ENCODE assay signal across 29 cellular contexts in genomic region chr11:10236850-10237249, GRCh38.
"Had no signal": no experiment of that assay in that cellular context is flagged by ENCODE, and none has a peak within 500 bp of the region (broad histone marks: within the 10 kb centered on the region; RNA-seq: fewer than 3 reads in every experiment).

No MANE protein-coding gene starts in this region.

- H3K27me3 ChIP-seq: ascending aorta, brain microvascular endothelial cell, dorsolateral prefrontal cortex, foreskin keratinocyte, gastrocnemius medialis, heart left ventricle had no signal

- H3K4me1 Mint-ChIP-seq: activated CD4-positive, alpha-beta memory T cell treated with anti-CD3 and anti-CD28 coated beads, Interleukin-2, amount 10 ng/mL, durations not matched to agents 7 days and 5 days; activated CD4-positive, alpha-beta T cell treated with anti-CD3 and anti-CD28 coated beads for 36 hours; activated CD4-positive, alpha-beta T cell treated with anti-CD3 and anti-CD28 coated beads, Interleukin-2, amount 10 ng/mL, durations not matched to agents 24 days and 14 days; activated naive CD4-positive, alpha-beta T cell treated with anti-CD3 and anti-CD28 coated beads, Interleukin-2, amount 10 ng/mL, durations not matched to agents 7 days and 5 days; central memory CD8-positive, alpha-beta T cell; endodermal cell had no signal

- H3K4me1 ChIP-seq: ascending aorta had no signal

- H3K36me3 Mint-ChIP-seq: activated naive CD4-positive, alpha-beta T cell treated with anti-CD3 and anti-CD28 coated beads, Interleukin-2, amount 10 ng/mL, durations not matched to agents 7 days and 5 days; activated naive CD4-positive, alpha-beta T cell treated with anti-CD3 and anti-CD28 coated beads, Interleukin-2, amount 50 U/mL, for 72 hours had no signal

- H3K9me3 Mint-ChIP-seq: activated CD4-positive, alpha-beta memory T cell treated with anti-CD3 and anti-CD28 coated beads, Interleukin-2, amount 10 ng/mL, durations not matched to agents 7 days and 5 days; activated CD4-positive, alpha-beta T cell treated with anti-CD3 and anti-CD28 coated beads, Interleukin-2, amount 10 ng/mL, durations not matched to agents 24 days and 14 days; activated naive CD4-positive, alpha-beta T cell treated with anti-CD3 and anti-CD28 coated beads, Interleukin-2, amount 50 U/mL, for 72 hours; activated T-cell treated with anti-CD3 and anti-CD28 coated beads, Interleukin-2, amount 50 U/mL, for 24 hours; activated T-cell treated with anti-CD3 and anti-CD28 coated beads, Interleukin-2, amount 50 U/mL, for 72 hours; central memory CD8-positive, alpha-beta T cell had no signal

- H3K4me3 Mint-ChIP-seq: activated CD4-positive, alpha-beta memory T cell treated with anti-CD3 and anti-CD28 coated beads, Interleukin-2, amount 10 ng/mL, durations not matched to agents 7 days and 5 days; activated CD4-positive, alpha-beta T cell treated with anti-CD3 and anti-CD28 coated beads for 36 hours; activated CD4-positive, alpha-beta T cell treated with anti-CD3 and anti-CD28 coated beads, Interleukin-2, amount 10 ng/mL, durations not matched to agents 24 days and 14 days; activated naive CD4-positive, alpha-beta T cell treated with anti-CD3 and anti-CD28 coated beads, Interleukin-2, amount 10 ng/mL, durations not matched to agents 7 days and 5 days; activated naive CD8-positive, alpha-beta T cell treated with anti-CD3 and anti-CD28 coated beads, Interleukin-2, amount 10 ng/mL, durations not matched to agents 7 days and 5 days; activated T-cell treated with anti-CD3 and anti-CD28 coated beads, Interleukin-2, amount 50 U/mL, for 24 hours; activated T-cell treated with anti-CD3 and anti-CD28 coated beads, Interleukin-2, amount 50 U/mL, for 72 hours; central memory CD8-positive, alpha-beta T cell; dendritic cell treated with granulocyte-macrophage colony-stimulating factor and Interleukin-4, amounts not matched to agents 40 ng/mL and 50 ng/mL, for 4 days; endodermal cell had no signal

- H3K27ac Mint-ChIP-seq: activated CD4-positive, alpha-beta memory T cell treated with anti-CD3 and anti-CD28 coated beads, Interleukin-2, amount 10 ng/mL, durations not matched to agents 7 days and 5 days; activated CD4-positive, alpha-beta T cell treated with anti-CD3 and anti-CD28 coated beads for 36 hours; activated CD4-positive, alpha-beta T cell treated with anti-CD3 and anti-CD28 coated beads, Interleukin-2, amount 10 ng/mL, durations not matched to agents 24 days and 14 days; activated naive CD4-positive, alpha-beta T cell treated with anti-CD3 and anti-CD28 coated beads, Interleukin-2, amount 10 ng/mL, durations not matched to agents 7 days and 5 days; activated naive CD4-positive, alpha-beta T cell treated with anti-CD3 and anti-CD28 coated beads, Interleukin-2, amount 50 U/mL, for 72 hours; activated naive CD8-positive, alpha-beta T cell treated with anti-CD3 and anti-CD28 coated beads, Interleukin-2, amount 10 ng/mL, durations not matched to agents 7 days and 5 days; activated T-cell treated with anti-CD3 and anti-CD28 coated beads, Interleukin-2, amount 50 U/mL, for 24 hours; activated T-cell treated with anti-CD3 and anti-CD28 coated beads, Interleukin-2, amount 50 U/mL, for 72 hours; dendritic cell treated with granulocyte-macrophage colony-stimulating factor and Interleukin-4, amounts not matched to agents 40 ng/mL and 50 ng/mL, for 4 days; endodermal cell had no signal

- DNase-seq: activated CD4-positive, alpha-beta memory T cell treated with anti-CD3 and anti-CD28 coated beads, Interleukin-2, amount 10 ng/mL, durations not matched to agents 7 days and 5 days; activated CD4-positive, alpha-beta T cell treated with anti-CD3 and anti-CD28 coated beads for 36 hours; activated CD4-positive, alpha-beta T cell treated with anti-CD3 and anti-CD28 coated beads, Interleukin-2, amount 10 ng/mL, durations not matched to agents 24 days and 14 days; activated CD4-positive, alpha-beta T cell treated with anti-CD3 and anti-CD28 coated beads, Interleukin-2, amount 50 U/mL, for 4 hours; activated CD4-positive, CD25-positive, alpha-beta regulatory T cell; activated CD4-positive, CD25-positive, alpha-beta regulatory T cell treated with anti-CD3 and anti-CD28 coated beads, Interleukin-2, amount 50 U/mL, for 72 hours; activated CD8-positive, alpha-beta memory T cell treated with anti-CD3 and anti-CD28 coated beads, Interleukin-2, amount 50 U/mL, for 48 hours; activated gamma-delta T cell; activated naive CD4-positive, alpha-beta T cell; activated naive CD4-positive, alpha-beta T cell treated with anti-CD3 and anti-CD28 coated beads, Interleukin-2, amount 10 ng/mL, durations not matched to agents 7 days and 5 days; activated naive CD8-positive, alpha-beta T cell treated with anti-CD3 and anti-CD28 coated beads, Interleukin-2, amount 10 ng/mL, durations not matched to agents 7 days and 5 days; activated T-cell treated with anti-CD3 and anti-CD28 coated beads for 4 hours; activated T-cell treated with anti-CD3 and anti-CD28 coated beads, Interleukin-2, amount 50 U/mL, for 24 hours; activated T-cell treated with anti-CD3 and anti-CD28 coated beads, Interleukin-2, amount 50 U/mL, for 72 hours; brain microvascular endothelial cell; dorsolateral prefrontal cortex; effector memory CD4-positive, alpha-beta T cell; endodermal cell; foreskin keratinocyte; gastrocnemius medialis; glutamatergic neuron; heart left ventricle; T-helper 2 cell had no signal

- H3K27me3 Mint-ChIP-seq: activated CD4-positive, alpha-beta memory T cell treated with anti-CD3 and anti-CD28 coated beads, Interleukin-2, amount 10 ng/mL, durations not matched to agents 7 days and 5 days; activated CD4-positive, alpha-beta T cell treated with anti-CD3 and anti-CD28 coated beads for 36 hours; activated CD4-positive, alpha-beta T cell treated with anti-CD3 and anti-CD28 coated beads, Interleukin-2, amount 10 ng/mL, durations not matched to agents 24 days and 14 days; activated naive CD4-positive, alpha-beta T cell treated with anti-CD3 and anti-CD28 coated beads, Interleukin-2, amount 10 ng/mL, durations not matched to agents 7 days and 5 days; activated naive CD8-positive, alpha-beta T cell treated with anti-CD3 and anti-CD28 coated beads, Interleukin-2, amount 10 ng/mL, durations not matched to agents 7 days and 5 days; activated T-cell treated with anti-CD3 and anti-CD28 coated beads, Interleukin-2, amount 50 U/mL, for 24 hours; central memory CD8-positive, alpha-beta T cell; dendritic cell treated with granulocyte-macrophage colony-stimulating factor and Interleukin-4, amounts not matched to agents 40 ng/mL and 50 ng/mL, for 4 days had no signal

- H3K36me3 ChIP-seq: ascending aorta, brain microvascular endothelial cell, gastrocnemius medialis had no signal

- H3K27ac ChIP-seq: ascending aorta, brain microvascular endothelial cell, coronary artery, dorsolateral prefrontal cortex, foreskin keratinocyte, gastrocnemius medialis, heart left ventricle had no signal

- H3K4me3 ChIP-seq: ascending aorta, coronary artery, dorsolateral prefrontal cortex, gastrocnemius medialis, heart left ventricle had no signal

- ATAC-seq: activated CD4-positive, alpha-beta T cell treated with anti-CD3 and anti-CD28 coated beads for 36 hours; activated naive CD4-positive, alpha-beta T cell treated with anti-CD3 and anti-CD28 coated beads, Interleukin-2, amount 50 U/mL, for 72 hours; activated T-cell treated with anti-CD3 and anti-CD28 coated beads, Interleukin-2, amount 50 U/mL, for 72 hours; esophagus mucosa; foreskin keratinocyte; gastrocnemius medialis; heart left ventricle had no signal
